Comparison of ENCODE assay signal across 22 cellular contexts in the genomic region with DNA sequence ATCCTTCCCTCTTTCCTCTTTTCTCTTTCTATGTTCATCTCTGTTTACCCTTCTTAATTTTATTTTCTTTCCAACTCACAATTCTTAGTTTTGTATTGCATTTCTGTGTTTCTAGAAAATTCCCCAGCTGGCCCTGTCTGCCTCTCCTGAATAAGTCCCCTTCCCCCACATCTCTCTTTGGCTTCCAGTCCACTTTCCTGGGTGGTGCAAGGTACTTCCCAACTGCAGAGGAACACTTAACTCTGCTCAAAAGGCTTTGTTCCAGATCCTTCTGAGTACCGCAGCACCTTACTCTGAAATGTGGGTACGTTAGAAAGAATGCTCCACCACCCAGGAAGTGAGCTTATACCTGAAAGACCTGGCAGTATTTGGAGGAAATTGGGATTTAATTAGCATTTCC.
A peak's percentile ranks its signal among the peaks of the same experiment; 100 is the strongest.
DNase-seq lines count a peak whose midpoint lies in the region; ATAC-seq, FAIRE-seq and TF ChIP-seq lines count a peak whose summit lies in the region.
"Had no signal": no experiment of that assay in that cellular context is flagged by ENCODE, and none has a peak within 500 bp of the region (broad histone marks: within the 10 kb centered on the region; RNA-seq: fewer than 3 reads in every experiment).

No MANE protein-coding gene starts in this region.

- DNase-seq in heart left ventricle = no peak
- no peak for DNase-seq in cardiac septum (ENCODE audit: low spot score)
- no peak for DNase-seq in right atrium auricular region (ENCODE audit: low spot score)
- no peak for DNase-seq in Right ventricle myocardium inferior (ENCODE audit: missing footprints)
- DNase-seq in islet precursor cell = peak; percentile 34
- DNase-seq in thyroid gland = peak; percentile 70 to 71
- no peak for DNase-seq in GM19239 (ENCODE audit: insufficient read length, low spot score)
- DNase-seq in H7 = no peak
- DNase-seq: Caco-2; CD4-positive, CD25-positive, alpha-beta regulatory T cell; CD8-positive, alpha-beta T cell; DMS153; DND-41; HFFc6 had no signal

- no peak for TF ChIP-seq CTCF in heart left ventricle (IDR thresholded peaks at IDR 0.05)
- no peak for TF ChIP-seq CTCF in right atrium auricular region (IDR thresholded peaks at IDR 0.05)
- TF ChIP-seq CTCF in thyroid gland (IDR thresholded peaks at IDR 0.05) = no peak

- H3K9me3 ChIP-seq in heart left ventricle = no peaks in the 10 kb centered on the region
- no peaks in the 10 kb centered on the region for H3K9me3 ChIP-seq in right atrium auricular region
- no peaks in the 10 kb centered on the region for H3K9me3 ChIP-seq in thyroid gland
- H3K9me3 ChIP-seq: BLaER1, Caco-2, HAP-1 had no signal

- 35 to 69% (median 57%) methylated on average over 2 of the region's 2 CpGs for WGBS in heart left ventricle, 4 donors
- WGBS in thyroid gland, 2 donors = 24 to 29% methylated on average over 2 of the region's 2 CpGs

- no peak for FAIRE-seq in GM19239 (lab: Jason Lieb, UNC)
- FAIRE-seq: A204.1, G401.6, GM12892 had no signal

- no peaks in the 10 kb centered on the region for H3K36me3 ChIP-seq in heart left ventricle
- H3K36me3 ChIP-seq in right atrium auricular region = no peaks in the 10 kb centered on the region
- no peaks in the 10 kb centered on the region for H3K36me3 ChIP-seq in thyroid gland
- no peaks in the 10 kb centered on the region for H3K36me3 ChIP-seq in H7 (replicated peaks; ENCODE audit: control insufficient read depth, insufficient read depth, low read length)
- H3K36me3 ChIP-seq: BLaER1, HAP-1 had no signal

- TF ChIP-seq POLR2A in heart left ventricle (IDR thresholded peaks at IDR 0.05) = no peak
- TF ChIP-seq POLR2A in thyroid gland (IDR thresholded peaks at IDR 0.05) = no peak

- peak overlapping the region in 11 of 12 donors; percentile 18 to 89 (median 81) for H3K27ac ChIP-seq in heart left ventricle
- peak overlapping the region; percentile 68 to 85 for H3K27ac ChIP-seq in right atrium auricular region
- peak overlapping the region in 2 of 3 donors; percentile 36 to 58 for H3K27ac ChIP-seq in thyroid gland
- H3K27ac ChIP-seq: 22Rv1, BLaER1, C4-2B had no signal

- ATAC-seq in heart left ventricle (no peak), Right ventricle myocardium inferior (no peak)
- ATAC-seq: CD8-positive, alpha-beta T cell; GM23338 had no signal

- intact Hi-C loops in heart left ventricle (cut with DNase I) = loop anchor here in 3 of 10 donors (1.0 to 5.0 kb wide), 3 partner anchors 61 to 66 kb away; no protein-coding TSS in a partner anchor
- intact Hi-C loops in cardiac septum (cut with DNase I) = loop anchor here (5.0 kb wide), 1 partner anchor 66 kb away; no protein-coding TSS in a partner anchor
- intact Hi-C loops in Right ventricle myocardium inferior (cut with DNase I) = no loop called here
- intact Hi-C loops in thyroid gland (cut with DNase I) = no loop called here

- H3K4me1 ChIP-seq in heart left ventricle (peaks cover 0 to 42% (median 9%) of the 10 kb centered on the region in 12 donors), right atrium auricular region (peaks cover 0 to 26% of the 10 kb centered on the region in 2 donors), thyroid gland (peaks cover 35 to 36% of the 10 kb centered on the region in 2 donors)
- H3K4me1 ChIP-seq: BLaER1, HAP-1 had no signal

- H3K4me3 ChIP-seq in heart left ventricle = no peak overlapping the region
- H3K4me3 ChIP-seq in right atrium auricular region = no peak overlapping the region
- no peak overlapping the region for H3K4me3 ChIP-seq in thyroid gland (replicated peaks in 1 of 3)
- H3K4me3 ChIP-seq in H7 (ENCODE audit: insufficient read depth, low read depth, low read length) = no peak overlapping the region
- H3K4me3 ChIP-seq: BLaER1, GM23338, HAP-1 had no signal

- no peaks in the 10 kb centered on the region for H3K27me3 ChIP-seq in heart left ventricle
- H3K27me3 ChIP-seq in right atrium auricular region = no peaks in the 10 kb centered on the region
- H3K27me3 ChIP-seq in thyroid gland = no peaks in the 10 kb centered on the region
- H3K27me3 ChIP-seq in H7 (ENCODE audit: control insufficient read depth, insufficient read depth, low read length) = no peaks in the 10 kb centered on the region
- H3K27me3 ChIP-seq: BLaER1 had no signal

Comparison
In these comparisons a context has a peak if more than half of its experiments do, and no peak if none do; other contexts are left out.
1. DNase-seq: peak in islet precursor cell (single experiment) and thyroid gland (2 of 2); none in heart left ventricle (0 of 5), cardiac septum (single experiment), right atrium auricular region (single experiment), Right ventricle myocardium inferior (single experiment), GM19239 (single experiment) and H7 (single experiment).
2. Peak in every context shown above with its lines, with median percentiles within 50 percentile points of each other: H3K27ac ChIP-seq.